1 cellular context compared by ENCODE assay signal in genomic region chr12:76422878-76423438, GRCh38.
TF ChIP-seq lines count a peak whose summit lies in the region.

No MANE protein-coding gene starts in this region.

TF ChIP-seq in HEK293, 187 proteins besides CTCF, POLR2A, EP300 and RAD21 (continued from another document):
- TF ChIP-seq, protein P1, sequence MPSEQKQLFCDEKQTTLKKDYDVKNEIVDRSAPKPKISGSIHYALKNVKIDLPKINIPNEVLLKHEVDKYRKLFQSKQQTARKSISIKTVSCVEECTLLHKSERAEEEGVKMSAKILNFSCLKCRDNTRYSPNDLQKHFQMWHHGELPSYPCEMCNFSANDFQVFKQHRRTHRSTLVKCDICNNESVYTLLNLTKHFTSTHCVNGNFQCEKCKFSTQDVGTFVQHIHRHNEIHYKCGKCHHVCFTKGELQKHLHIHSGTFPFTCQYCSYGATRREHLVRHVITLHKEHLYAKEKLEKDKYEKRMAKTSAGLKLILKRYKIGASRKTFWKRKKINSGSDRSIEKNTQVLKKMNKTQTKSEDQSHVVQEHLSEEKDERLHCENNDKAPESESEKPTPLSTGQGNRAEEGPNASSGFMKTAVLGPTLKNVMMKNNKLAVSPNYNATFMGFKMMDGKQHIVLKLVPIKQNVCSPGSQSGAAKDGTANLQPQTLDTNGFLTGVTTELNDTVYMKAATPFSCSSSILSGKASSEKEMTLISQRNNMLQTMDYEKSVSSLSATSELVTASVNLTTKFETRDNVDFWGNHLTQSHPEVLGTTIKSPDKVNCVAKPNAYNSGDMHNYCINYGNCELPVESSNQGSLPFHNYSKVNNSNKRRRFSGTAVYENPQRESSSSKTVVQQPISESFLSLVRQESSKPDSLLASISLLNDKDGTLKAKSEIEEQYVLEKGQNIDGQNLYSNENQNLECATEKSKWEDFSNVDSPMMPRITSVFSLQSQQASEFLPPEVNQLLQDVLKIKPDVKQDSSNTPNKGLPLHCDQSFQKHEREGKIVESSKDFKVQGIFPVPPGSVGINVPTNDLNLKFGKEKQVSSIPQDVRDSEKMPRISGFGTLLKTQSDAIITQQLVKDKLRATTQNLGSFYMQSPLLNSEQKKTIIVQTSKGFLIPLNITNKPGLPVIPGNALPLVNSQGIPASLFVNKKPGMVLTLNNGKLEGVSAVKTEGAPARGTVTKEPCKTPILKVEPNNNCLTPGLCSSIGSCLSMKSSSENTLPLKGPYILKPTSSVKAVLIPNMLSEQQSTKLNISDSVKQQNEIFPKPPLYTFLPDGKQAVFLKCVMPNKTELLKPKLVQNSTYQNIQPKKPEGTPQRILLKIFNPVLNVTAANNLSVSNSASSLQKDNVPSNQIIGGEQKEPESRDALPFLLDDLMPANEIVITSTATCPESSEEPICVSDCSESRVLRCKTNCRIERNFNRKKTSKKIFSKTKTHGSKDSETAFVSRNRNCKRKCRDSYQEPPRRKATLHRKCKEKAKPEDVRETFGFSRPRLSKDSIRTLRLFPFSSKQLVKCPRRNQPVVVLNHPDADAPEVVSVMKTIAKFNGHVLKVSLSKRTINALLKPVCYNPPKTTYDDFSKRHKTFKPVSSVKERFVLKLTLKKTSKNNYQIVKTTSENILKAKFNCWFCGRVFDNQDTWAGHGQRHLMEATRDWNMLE (tag by site-specific recombination; conservative IDR thresholded peaks at IDR 0.05; ENCODE audit: low read depth): no peak
- no peak for TF ChIP-seq ZNF324 (tag by site-specific recombination; IDR thresholded peaks at IDR 0.05)
- no peak for TF ChIP-seq ZNF544 (tag by site-specific recombination; IDR thresholded peaks at IDR 0.05)
